In the genomic region with DNA sequence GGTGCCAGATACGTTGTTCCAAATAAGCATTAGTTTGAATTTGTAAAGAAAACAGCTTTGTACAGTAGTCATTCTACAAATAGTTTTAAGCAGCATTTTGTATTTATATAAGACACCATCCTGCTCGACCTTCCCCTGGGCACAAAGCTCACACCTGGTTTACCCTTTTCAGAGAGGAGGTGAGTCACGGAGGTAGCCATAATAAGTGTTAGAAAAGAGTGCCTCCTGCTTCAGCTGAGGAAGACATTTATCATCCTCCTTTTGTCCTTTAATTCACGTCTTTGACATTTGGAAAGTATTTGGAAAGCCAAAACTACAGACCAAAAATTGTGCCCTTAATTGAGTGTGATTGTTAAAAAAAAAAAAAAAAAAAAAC, we compare ENCODE assay signal across 10 cellular contexts. TPM values are rescaled to one million over a fixed set of nuclear protein-coding genes. Genes with fewer than 3 reads are reported as not detected.
DNase-seq lines count a peak whose midpoint lies in the region; ATAC-seq and TF ChIP-seq lines count a peak whose summit lies in the region.
"Had no signal": no experiment of that assay in that cellular context is flagged by ENCODE, and none has a peak within 500 bp of the region (broad histone marks: within the 10 kb centered on the region; RNA-seq: fewer than 3 reads in every experiment).

No MANE protein-coding gene starts in this region.

- no peak overlapping the region for H3K4me3 ChIP-seq in prostate gland

- H3K9me3 ChIP-seq in prostate gland = no peaks in the 10 kb centered on the region

- ATAC-seq in HG02642 (IDR thresholded peaks at IDR 0.05; ENCODE audit: poor library complexity, unreplicated experiment) (no peak), HG03095 (IDR thresholded peaks at IDR 0.05; ENCODE audit: unreplicated experiment) (no peak)

- H3K36me3 ChIP-seq in prostate gland = no peaks in the 10 kb centered on the region

- TF ChIP-seq POLR2A in prostate gland (IDR thresholded peaks at IDR 0.05) = no peak

- intact Hi-C loops in prostate gland (cut with DNase I) = no loop called here

- TF ChIP-seq CTCF in prostate gland (IDR thresholded peaks at IDR 0.05) (no peak), GM20000 (IDR thresholded peaks at IDR 0.05; ENCODE audit: extremely low read depth, missing control alignments) (no peak)

- no peaks in the 10 kb centered on the region for H3K27me3 ChIP-seq in prostate gland (replicated peaks; ENCODE audit: insufficient read depth)

- 20% methylated on average over 4 of the region's 4 CpGs for WGBS in prostate gland

- DNase-seq in DMS53 treated with DMSO at 0.1 percent for 48 hours (lab: John Stamatoyannopoulos, UW; ENCODE audit: unreplicated experiment) (peak; percentile 49), M059J (ENCODE audit: low read depth) (peak; percentile 46), prostate gland (ENCODE audit: low spot score) (no peak), GM20000 (ENCODE audit: low spot score) (no peak), OCI-M2 (lab: John Stamatoyannopoulos, UW; ENCODE audit: unreplicated experiment) (no peak)
- DNase-seq: activated CD8-positive, alpha-beta memory T cell treated with anti-CD3 and anti-CD28 coated beads for 24 hours; NCI-H526 treated with DMSO at 0.1 percent for 48 hours had no signal

- H3K27ac ChIP-seq in cingulate gyrus (ENCODE audit: low read depth, low read length) = peak overlapping the region; percentile 32
- peak overlapping the region; percentile 26 to 31 for H3K27ac ChIP-seq in prostate gland

- peaks cover 8% of the 10 kb centered on the region for H3K4me1 ChIP-seq in prostate gland (replicated peaks)

RNA-seq across cellular contexts. Expression of a gene that starts 6.8 kb away (rescaled TPM):
- total RNA-seq in M059J (2014; rRNA removed; shearing (Covaris generic)) = 75.0 and 96.1 TPM in 2 replicates
- total RNA-seq in prostate gland = 10 to 100 TPM; 22.4 to 39.0 TPM

Comparison
In these comparisons a context has a peak if more than half of its experiments do, and no peak if none do; other contexts are left out.
1. DNase-seq: peak in DMS53 treated with DMSO at 0.1 percent for 48 hours (single experiment) and M059J (single experiment); none in prostate gland (single experiment), GM20000 (single experiment) and OCI-M2 (single experiment).